Comparison of ENCODE assay signal across 13 cellular contexts in genomic region chr2:82790277-82791021, GRCh38.
DNase-seq lines count a peak whose midpoint lies in the region; ATAC-seq, FAIRE-seq and TF ChIP-seq lines count a peak whose summit lies in the region.
"Had no signal": no experiment of that assay in that cellular context is flagged by ENCODE, and none has a peak within 500 bp of the region (broad histone marks: within the 10 kb centered on the region; RNA-seq: fewer than 3 reads in every experiment).

No MANE protein-coding gene starts in this region.

- H3K4me3 ChIP-seq in AG10803 (ENCODE audit: low read length) (no peak overlapping the region), bronchial epithelial cell (ENCODE audit: low read depth, low read length) (no peak overlapping the region), right lobe of liver (peak overlapping the region; percentile 4 to 49 (median 33))

- TF ChIP-seq POLR2A in right lobe of liver (IDR thresholded peaks at IDR 0.05), result peak; percentile 73

- H3K27ac ChIP-seq in right lobe of liver, result peak overlapping the region; percentile 74 to 94 (median 84)

- H3K9me3 ChIP-seq in right lobe of liver, result no peaks in the 10 kb centered on the region

- DNase-seq in AG10803 (ENCODE audit: low read depth), result peak; percentile 50
- peak; percentile 51 for DNase-seq in HT-29 (ENCODE audit: low spot score)
- peak; percentile 7 for DNase-seq in bronchial epithelial cell (ENCODE audit: low read depth)
- peak; percentile 81 to 92 (median 92) for DNase-seq in right lobe of liver
- no peak for DNase-seq in HUDEP-2 (lab: John Stamatoyannopoulos, UW; ENCODE audit: unreplicated experiment in 76 of 76)
- no peak for DNase-seq in NCI-H1436 treated with DMSO at 0.1 percent for 48 hours (lab: John Stamatoyannopoulos, UW)
- no peak for DNase-seq in ecto neural progenitor cell (ENCODE audit: low spot score)
- DNase-seq in activated naive CD8-positive, alpha-beta T cell treated with anti-CD3 and anti-CD28 coated beads for 36 hours, result no peak
- DNase-seq: activated CD4-positive, alpha-beta memory T cell treated with anti-CD3 and anti-CD28 coated beads, Interleukin-2, amount 10 ng/mL, durations not matched to agents 7 days and 5 days; CD4-positive, CD25-positive, alpha-beta regulatory T cell; NCI-H1105; SIG-M5 had no signal

- no peaks in the 10 kb centered on the region for H3K36me3 Mint-ChIP-seq in activated naive CD8-positive, alpha-beta T cell treated with anti-CD3 and anti-CD28 coated beads for 36 hours
- H3K36me3 Mint-ChIP-seq: CD4-positive, CD25-positive, alpha-beta regulatory T cell had no signal

- 23% methylated on average over 16 of the region's 16 CpGs for WGBS in right lobe of liver (ENCODE audit: insufficient coverage, low coverage, low lambda C conversion rate, missing lambda C conversion rate)

- H3K27me3 ChIP-seq in bronchial epithelial cell (ENCODE audit: control insufficient read depth, insufficient read depth, low read length), result no peaks in the 10 kb centered on the region
- H3K27me3 ChIP-seq in right lobe of liver, result no peaks in the 10 kb centered on the region

- no peaks in the 10 kb centered on the region for H3K27me3 Mint-ChIP-seq in activated naive CD8-positive, alpha-beta T cell treated with anti-CD3 and anti-CD28 coated beads for 36 hours
- H3K27me3 Mint-ChIP-seq: activated CD4-positive, alpha-beta memory T cell treated with anti-CD3 and anti-CD28 coated beads, Interleukin-2, amount 10 ng/mL, durations not matched to agents 7 days and 5 days; CD4-positive, CD25-positive, alpha-beta regulatory T cell had no signal

- H3K4me1 ChIP-seq in right lobe of liver, result peaks cover 0 to 6% (median 2%) of the 10 kb centered on the region in 4 donors

- H3K4me3 Mint-ChIP-seq in activated naive CD8-positive, alpha-beta T cell treated with anti-CD3 and anti-CD28 coated beads for 36 hours, result no peak overlapping the region
- H3K4me3 Mint-ChIP-seq: activated CD4-positive, alpha-beta memory T cell treated with anti-CD3 and anti-CD28 coated beads, Interleukin-2, amount 10 ng/mL, durations not matched to agents 7 days and 5 days had no signal

- TF ChIP-seq CTCF in AG10803 (conservative IDR thresholded peaks at IDR 0.05; ENCODE audit: low read length), result no peak
- TF ChIP-seq CTCF in bronchial epithelial cell (IDR thresholded peaks at IDR 0.05; ENCODE audit: insufficient read depth, low read length, severe bottlenecking), result no peak
- no peak for TF ChIP-seq CTCF in right lobe of liver (IDR thresholded peaks at IDR 0.05)

- ATAC-seq in right lobe of liver, result peak; percentile 91 to 97 (median 96)

- no peak for FAIRE-seq in bronchial epithelial cell (lab: Jason Lieb, UNC)
- FAIRE-seq: frontal cortex had no signal

- no peaks in the 10 kb centered on the region for H3K4me1 Mint-ChIP-seq in activated naive CD8-positive, alpha-beta T cell treated with anti-CD3 and anti-CD28 coated beads for 36 hours
- H3K4me1 Mint-ChIP-seq: activated CD4-positive, alpha-beta memory T cell treated with anti-CD3 and anti-CD28 coated beads, Interleukin-2, amount 10 ng/mL, durations not matched to agents 7 days and 5 days; CD4-positive, CD25-positive, alpha-beta regulatory T cell had no signal

- H3K27ac Mint-ChIP-seq in activated naive CD8-positive, alpha-beta T cell treated with anti-CD3 and anti-CD28 coated beads for 36 hours, result no peak overlapping the region
- H3K27ac Mint-ChIP-seq: activated CD4-positive, alpha-beta memory T cell treated with anti-CD3 and anti-CD28 coated beads, Interleukin-2, amount 10 ng/mL, durations not matched to agents 7 days and 5 days; CD4-positive, CD25-positive, alpha-beta regulatory T cell had no signal

- H3K9me3 Mint-ChIP-seq in activated naive CD8-positive, alpha-beta T cell treated with anti-CD3 and anti-CD28 coated beads for 36 hours, result peaks cover 1% of the 10 kb centered on the region

- intact Hi-C loops in right lobe of liver (cut with DNase I), result no loop called here

- H3K36me3 ChIP-seq in bronchial epithelial cell (ENCODE audit: control insufficient read depth, insufficient read depth, low read length), result no peaks in the 10 kb centered on the region
- no peaks in the 10 kb centered on the region for H3K36me3 ChIP-seq in right lobe of liver

Comparison
In these comparisons a context has a peak if more than half of its experiments do, and no peak if none do; other contexts are left out.
1. DNase-seq: peak in AG10803 (single experiment), HT-29 (single experiment), bronchial epithelial cell (single experiment) and right lobe of liver (3 of 3); none in HUDEP-2 (0 of 76), NCI-H1436 treated with DMSO at 0.1 percent for 48 hours (single experiment), ecto neural progenitor cell (single experiment) and activated naive CD8-positive, alpha-beta T cell treated with anti-CD3 and anti-CD28 coated beads for 36 hours (single experiment).
2. H3K4me3 ChIP-seq: peak in right lobe of liver (3 of 3); none in AG10803 (single experiment) and bronchial epithelial cell (single experiment).